ENCODE assay signal across 13 cellular contexts in genomic region chr11:15907806-15908205, GRCh38.
DNase-seq lines count a peak whose midpoint lies in the region; ATAC-seq and TF ChIP-seq lines count a peak whose summit lies in the region.
"Had no signal": no experiment of that assay in that cellular context is flagged by ENCODE, and none has a peak within 500 bp of the region (broad histone marks: within the 10 kb centered on the region; RNA-seq: fewer than 3 reads in every experiment).

No MANE protein-coding gene starts in this region.

- TF ChIP-seq POLR2A in IMR-90 (IDR thresholded peaks at IDR 0.05; ENCODE audit: low read depth, low read length), result no peak

- no peak overlapping the region for H2BK20ac ChIP-seq in IMR-90 (ENCODE audit: low read depth, low read length)

- ATAC-seq in heart right ventricle (no peak), IMR-90 (ENCODE audit: low read depth) (no peak)
- no peak for ATAC-seq in stimulated activated effector memory CD8-positive, alpha-beta T cell treated with anti-CD3 and anti-CD28 coated beads, Interleukin-12 subunit alpha, Interleukin-12 subunit beta, amount 100 ng/mL, for 72 hours
- ATAC-seq in stimulated activated memory B cell treated with anti-CD40 and anti-IgM and Interleukin-4, amounts not matched to agents 10 μg/mL and 1 μg/mL and 100 μg/mL, for 72 hours, result no peak
- ATAC-seq: A549, HepG2 had no signal

- H3K27me3 Mint-ChIP-seq in stimulated activated memory B cell treated with anti-CD40 and anti-IgM and Interleukin-4, amounts not matched to agents 10 μg/mL and 1 μg/mL and 100 μg/mL, for 72 hours, result no peaks in the 10 kb centered on the region
- H3K27me3 Mint-ChIP-seq: CD4-positive, alpha-beta memory T cell had no signal

- H4K5ac ChIP-seq in IMR-90 (ENCODE audit: low read depth, low read length), result no peak overlapping the region

- no peak overlapping the region for H3K9ac ChIP-seq in IMR-90 (ENCODE audit: low read depth, low read length)
- H3K9ac ChIP-seq in mesenchymal stem cell (ENCODE audit: low read length), result no peak overlapping the region
- no peak overlapping the region for H3K9ac ChIP-seq in GM23248

- H3K4me3 ChIP-seq in heart right ventricle (no peak overlapping the region), IMR-90 (ENCODE audit: insufficient read depth, low read depth, low read length) (no peak overlapping the region), mesenchymal stem cell (ENCODE audit: insufficient read depth in 1 of 2, low read depth in 1 of 2, low read length in 2 of 2) (no peak overlapping the region), GM23248 (no peak overlapping the region)
- H3K4me3 ChIP-seq: A549 had no signal

- H2AK5ac ChIP-seq in IMR-90 (ENCODE audit: low read depth, low read length) (peak overlapping the region; percentile 93), mesenchymal stem cell (ENCODE audit: low read length, severe bottlenecking) (no peak overlapping the region)

- H3K79me2 ChIP-seq in GM23248 (ENCODE audit: insufficient read depth), result no peaks in the 10 kb centered on the region

- no peak overlapping the region for H3K4me3 Mint-ChIP-seq in stimulated activated effector memory CD8-positive, alpha-beta T cell treated with anti-CD3 and anti-CD28 coated beads, Interleukin-12 subunit alpha, Interleukin-12 subunit beta, amount 100 ng/mL, for 72 hours
- H3K4me3 Mint-ChIP-seq in stimulated activated memory B cell treated with anti-CD40 and anti-IgM and Interleukin-4, amounts not matched to agents 10 μg/mL and 1 μg/mL and 100 μg/mL, for 72 hours, result no peak overlapping the region
- H3K4me3 Mint-ChIP-seq: CD4-positive, alpha-beta memory T cell had no signal

- H3K27ac ChIP-seq in heart right ventricle (no peak overlapping the region), IMR-90 (ENCODE audit: insufficient read depth, low read length) (no peak overlapping the region), mesenchymal stem cell (ENCODE audit: low read length, poor library complexity, severe bottlenecking) (no peak overlapping the region), GM23248 (no peak overlapping the region)
- H3K27ac ChIP-seq: A549, C4-2B had no signal

- H2AFZ ChIP-seq in IMR-90 (replicated peaks; ENCODE audit: low read length, poor library complexity) (peak overlapping the region; percentile 8), mesenchymal stem cell (ENCODE audit: low read depth, low read length) (no peak overlapping the region), GM23248 (no peak overlapping the region)

- peaks cover 13% of the 10 kb centered on the region for H3K9me1 ChIP-seq in IMR-90 (ENCODE audit: insufficient read depth, low read length)

- no peaks in the 10 kb centered on the region for H3F3A ChIP-seq in GM23248 (ENCODE audit: insufficient read depth)

- peak overlapping the region; percentile 14 to 90 for H2BK12ac ChIP-seq in mesenchymal stem cell (ENCODE audit: low read length in 2 of 2)

- H3K9me3 ChIP-seq in heart right ventricle (no peaks in the 10 kb centered on the region), IMR-90 (ENCODE audit: control insufficient read depth, insufficient read depth, low read length) (no peaks in the 10 kb centered on the region), mesenchymal stem cell (ENCODE audit: control insufficient read depth, low read length) (no peaks in the 10 kb centered on the region), GM23248 (ENCODE audit: low read depth) (no peaks in the 10 kb centered on the region)
- H3K9me3 ChIP-seq: A549, BE2C had no signal

- no peak overlapping the region for H4K8ac ChIP-seq in IMR-90 (ENCODE audit: low read depth in 2 of 2, low read length in 2 of 2)
- H4K8ac ChIP-seq in mesenchymal stem cell (ENCODE audit: low read length), result no peak overlapping the region

- H4K20me1 ChIP-seq in IMR-90 (ENCODE audit: insufficient read depth, low read length), result no peaks in the 10 kb centered on the region
- no peaks in the 10 kb centered on the region for H4K20me1 ChIP-seq in GM23248 (ENCODE audit: insufficient read depth)

- H3K14ac ChIP-seq in IMR-90 (replicated peaks; ENCODE audit: low read depth, low read length) (0 out of 2 replicates have a peak overlapping the region, but pooled peaks have one; percentile 23), mesenchymal stem cell (ENCODE audit: low read length in 2 of 2) (peak overlapping the region in 1 of 2 experiments; percentile 76)

- TF ChIP-seq RAD21 in IMR-90 (IDR thresholded peaks at IDR 0.05; ENCODE audit: low read length), result no peak

- H3K27me3 ChIP-seq in heart right ventricle, result no peaks in the 10 kb centered on the region
- no peaks in the 10 kb centered on the region; the same call in 1 of the 2 replicates for H3K27me3 ChIP-seq in IMR-90 (ENCODE audit: control insufficient read depth, insufficient read depth, low read length)
- peaks cover 0 to 41% of the 10 kb centered on the region in 2 experiments for H3K27me3 ChIP-seq in mesenchymal stem cell (ENCODE audit: control insufficient read depth in 1 of 2, insufficient read depth in 1 of 2, low read length in 2 of 2)
- peaks cover 8% of the 10 kb centered on the region; the same call in 1 of the 2 replicates for H3K27me3 ChIP-seq in GM23248 (replicated peaks; ENCODE audit: insufficient read depth)
- H3K27me3 ChIP-seq: BE2C had no signal

- DNase-seq in cardiac septum (ENCODE audit: low spot score), result peak; percentile 33
- DNase-seq in heart right ventricle, result no peak
- no peak for DNase-seq in IMR-90
- no peak for DNase-seq in mesenchymal stem cell
- no peak for DNase-seq in stimulated activated effector memory CD8-positive, alpha-beta T cell treated with anti-CD3 and anti-CD28 coated beads, Interleukin-12 subunit alpha, Interleukin-12 subunit beta, amount 100 ng/mL, for 72 hours (ENCODE audit: low spot score in 2 of 2)
- no peak for DNase-seq in GM23248
- DNase-seq: BE2C; CD4-positive, alpha-beta memory T cell; DMS79 had no signal

- H3K56ac ChIP-seq in IMR-90 (ENCODE audit: extremely low read depth, insufficient read depth, low read length), result no peak overlapping the region

- in situ Hi-C loops in IMR-90 (cut with MboI; ENCODE audit: low sequenced_read_pairs) (no loop called here), GM23248 (cut with MboI) (no loop called here)

- H3K27ac Mint-ChIP-seq in stimulated activated effector memory CD8-positive, alpha-beta T cell treated with anti-CD3 and anti-CD28 coated beads, Interleukin-12 subunit alpha, Interleukin-12 subunit beta, amount 100 ng/mL, for 72 hours, result no peak overlapping the region
- no peak overlapping the region for H3K27ac Mint-ChIP-seq in stimulated activated memory B cell treated with anti-CD40 and anti-IgM and Interleukin-4, amounts not matched to agents 10 μg/mL and 1 μg/mL and 100 μg/mL, for 72 hours
- H3K27ac Mint-ChIP-seq: CD4-positive, alpha-beta memory T cell had no signal

- H2AK9ac ChIP-seq in IMR-90 (replicated peaks; ENCODE audit: low read depth, low read length, poor library complexity), result no peak overlapping the region

- no peak overlapping the region for H3K4me2 ChIP-seq in IMR-90 (ENCODE audit: low read depth, low read length)
- no peak overlapping the region for H3K4me2 ChIP-seq in mesenchymal stem cell (ENCODE audit: low read length, poor library complexity, severe bottlenecking)
- no peak overlapping the region for H3K4me2 ChIP-seq in GM23248 (ENCODE audit: unreplicated experiment)
- H3K4me2 ChIP-seq: A549 had no signal

- WGBS in heart right ventricle, 2 donors, result 96% methylated on average over 3 of the region's 3 CpGs
- WGBS in IMR-90 (ENCODE audit: extremely low coverage in 2 of 2, insufficient read length in 1 of 2), 2 experiments, result no CpG with 5 or more reads among the region's 3 CpGs
- WGBS in mesenchymal stem cell, result 86% methylated on average over 3 of the region's 3 CpGs
- WGBS in GM23248 (ENCODE audit: low coverage in 1 of 2, low lambda C conversion rate in 2 of 2, missing lambda C conversion rate in 2 of 2), 2 experiments, result 76 to 83% methylated on average over 3 of the region's 3 CpGs

- POLR2A ChIA-PET in IMR-90 (lab: Charles Lee; ENCODE audit: unreplicated experiment), result no interaction called here

- no peaks in the 10 kb centered on the region for H3K4me1 Mint-ChIP-seq in stimulated activated effector memory CD8-positive, alpha-beta T cell treated with anti-CD3 and anti-CD28 coated beads, Interleukin-12 subunit alpha, Interleukin-12 subunit beta, amount 100 ng/mL, for 72 hours
- H3K4me1 Mint-ChIP-seq in stimulated activated memory B cell treated with anti-CD40 and anti-IgM and Interleukin-4, amounts not matched to agents 10 μg/mL and 1 μg/mL and 100 μg/mL, for 72 hours, result no peaks in the 10 kb centered on the region
- H3K4me1 Mint-ChIP-seq: CD4-positive, alpha-beta memory T cell had no signal

- H2BK5ac ChIP-seq in IMR-90 (ENCODE audit: low read depth, low read length, poor library complexity, severe bottlenecking) (peak overlapping the region; percentile 72), mesenchymal stem cell (ENCODE audit: low read depth, low read length, poor library complexity, severe bottlenecking) (no peak overlapping the region)

- H2BK120ac ChIP-seq in IMR-90 (ENCODE audit: low read depth, low read length), result no peak overlapping the region
- no peak overlapping the region for H2BK120ac ChIP-seq in mesenchymal stem cell (ENCODE audit: low read depth, low read length)

- CTCF ChIA-PET in IMR-90 (lab: Yijun Ruan, JAX), result no interaction called here

- H3K4ac ChIP-seq in IMR-90 (ENCODE audit: low read depth, low read length), result peak overlapping the region; percentile 28; the same call in 1 of the 2 replicates
- H3K4ac ChIP-seq in mesenchymal stem cell (ENCODE audit: low read depth in 1 of 2, low read length in 2 of 2), result no peak overlapping the region

- H2BK15ac ChIP-seq in IMR-90 (ENCODE audit: low read depth, low read length) (peak overlapping the region; percentile 59; the same call in 1 of the 3 replicates), mesenchymal stem cell (ENCODE audit: low read depth, poor library complexity, severe bottlenecking) (no peak overlapping the region)

- H3K18ac ChIP-seq in IMR-90 (ENCODE audit: low read depth, low read length) (no peak overlapping the region), mesenchymal stem cell (ENCODE audit: low read depth in 1 of 2, low read length in 2 of 2) (peak overlapping the region in 1 of 2 experiments; percentile 80)

- TF ChIP-seq CTCF in heart right ventricle (IDR thresholded peaks at IDR 0.05), result no peak
- no peak for TF ChIP-seq CTCF in IMR-90 (conservative IDR thresholded peaks at IDR 0.05; ENCODE audit: low read depth, low read length)

- H3K23ac ChIP-seq in IMR-90 (ENCODE audit: low read depth, low read length) (no peak overlapping the region), mesenchymal stem cell (ENCODE audit: low read length in 2 of 2) (peak overlapping the region in 1 of 2 experiments; percentile 70)

- intact Hi-C loops in cardiac septum (cut with DNase I), result no loop called here
- intact Hi-C loops in heart right ventricle (cut with DNase I), result no loop called here
- intact Hi-C loops in IMR-90 (cut with micrococcal nuclease), result no loop called here

- H3K4me1 ChIP-seq in heart right ventricle, result peaks cover 0 to 17% (median 2%) of the 10 kb centered on the region in 9 donors
- H3K4me1 ChIP-seq in IMR-90 (ENCODE audit: control insufficient read depth, insufficient read depth, low read length), result peaks cover 2% of the 10 kb centered on the region; the same call in 1 of the 2 replicates
- no peaks in the 10 kb centered on the region for H3K4me1 ChIP-seq in mesenchymal stem cell (ENCODE audit: control insufficient read depth, insufficient read depth, low read depth, low read length)
- H3K4me1 ChIP-seq in GM23248 (ENCODE audit: insufficient read depth), result no peaks in the 10 kb centered on the region
- H3K4me1 ChIP-seq: A549, BE2C had no signal

- no peaks in the 10 kb centered on the region for H3K9me2 ChIP-seq in GM23248 (ENCODE audit: insufficient read depth)

- H3K79me1 ChIP-seq in IMR-90 (ENCODE audit: low read depth in 1 of 2, low read length in 2 of 2), result no peaks in the 10 kb centered on the region
- H3K79me1 ChIP-seq in mesenchymal stem cell (replicated peaks; ENCODE audit: low read length, poor library complexity, severe bottlenecking), result no peaks in the 10 kb centered on the region

- H4K91ac ChIP-seq in IMR-90 (ENCODE audit: insufficient read depth, low read depth, low read length) (peak overlapping the region; percentile 34; the same call in 1 of the 2 replicates), mesenchymal stem cell (ENCODE audit: low read length) (peak overlapping the region; percentile 36)

- dilution Hi-C loops in IMR-90 (cut with HindIII; ENCODE audit: low sequenced_read_pairs, unreplicated experiment), result no loop called here

- H3K36me3 Mint-ChIP-seq in stimulated activated effector memory CD8-positive, alpha-beta T cell treated with anti-CD3 and anti-CD28 coated beads, Interleukin-12 subunit alpha, Interleukin-12 subunit beta, amount 100 ng/mL, for 72 hours, result no peaks in the 10 kb centered on the region
- H3K36me3 Mint-ChIP-seq in stimulated activated memory B cell treated with anti-CD40 and anti-IgM and Interleukin-4, amounts not matched to agents 10 μg/mL and 1 μg/mL and 100 μg/mL, for 72 hours, result no peaks in the 10 kb centered on the region
- H3K36me3 Mint-ChIP-seq: CD4-positive, alpha-beta memory T cell had no signal

- no peaks in the 10 kb centered on the region for H3K9me3 Mint-ChIP-seq in stimulated activated effector memory CD8-positive, alpha-beta T cell treated with anti-CD3 and anti-CD28 coated beads, Interleukin-12 subunit alpha, Interleukin-12 subunit beta, amount 100 ng/mL, for 72 hours
- no peaks in the 10 kb centered on the region for H3K9me3 Mint-ChIP-seq in stimulated activated memory B cell treated with anti-CD40 and anti-IgM and Interleukin-4, amounts not matched to agents 10 μg/mL and 1 μg/mL and 100 μg/mL, for 72 hours

- no TSS peak for BruUV-seq in IMR-90 (replicated peaks; lab: Mats Ljungman, UMichigan)

- no peaks in the 10 kb centered on the region for H3K36me3 ChIP-seq in heart right ventricle
- H3K36me3 ChIP-seq in IMR-90 (ENCODE audit: control insufficient read depth, insufficient read depth, low read length), result no peaks in the 10 kb centered on the region
- no peaks in the 10 kb centered on the region for H3K36me3 ChIP-seq in mesenchymal stem cell (ENCODE audit: control insufficient read depth in 1 of 2, insufficient read depth in 2 of 2, low read depth in 1 of 2, low read length in 2 of 2)
- H3K36me3 ChIP-seq in GM23248 (ENCODE audit: low read depth), result no peaks in the 10 kb centered on the region
- H3K36me3 ChIP-seq: BE2C had no signal
